ENCODE assay signal across 8 cellular contexts in the genomic region with DNA sequence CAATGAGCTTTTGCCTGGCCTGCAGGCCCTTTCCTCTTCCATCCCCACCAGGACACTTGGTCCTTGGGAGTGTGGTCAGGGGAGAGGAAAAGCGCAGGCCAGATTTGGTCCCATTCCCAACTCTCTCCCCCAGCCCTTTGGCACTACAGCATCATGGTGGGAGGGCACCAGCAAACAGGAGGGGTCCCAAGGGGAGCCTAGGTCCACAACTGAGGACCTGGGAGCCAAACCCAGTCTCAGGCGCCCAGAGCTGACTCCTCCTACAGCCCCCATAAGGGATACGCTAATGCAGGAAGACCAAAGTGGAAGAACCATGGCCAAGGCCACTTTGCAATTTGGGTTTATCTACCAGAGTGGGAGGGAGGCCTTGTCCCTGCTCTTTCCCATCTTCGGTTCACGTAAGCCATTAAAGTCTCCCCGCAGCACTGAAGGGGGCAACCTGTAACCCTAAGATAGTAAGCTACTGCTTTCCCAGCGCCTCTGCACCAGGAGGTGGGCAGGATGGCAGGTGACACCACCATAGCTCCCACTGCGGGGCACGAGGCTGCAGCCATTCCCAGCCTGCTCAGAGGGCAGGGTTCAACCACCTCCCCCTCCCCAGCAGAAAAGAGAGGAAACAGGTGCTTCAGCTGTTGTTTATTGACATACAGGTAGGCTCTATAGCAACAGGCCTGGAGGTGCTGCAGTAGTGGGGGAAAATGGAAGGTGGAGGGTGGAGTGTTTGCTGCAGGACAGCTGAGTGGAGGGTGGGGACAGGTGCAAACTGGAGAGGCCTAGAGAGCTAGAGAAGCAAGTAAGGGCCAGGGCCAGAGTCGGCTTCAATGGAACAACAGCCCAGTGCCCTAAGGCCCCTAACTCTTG. TPM values are rescaled to one million over a fixed set of nuclear protein-coding genes. Genes with fewer than 3 reads are reported as not detected.
DNase-seq lines count a peak whose midpoint lies in the region; ATAC-seq, FAIRE-seq and TF ChIP-seq lines count a peak whose summit lies in the region.
"Had no signal": no experiment of that assay in that cellular context is flagged by ENCODE, and none has a peak within 500 bp of the region (broad histone marks: within the 10 kb centered on the region; RNA-seq: fewer than 3 reads in every experiment).

No MANE protein-coding gene starts in this region.

- 86 to 89% methylated on average over 10 of the region's 10 CpGs for WGBS in pancreas, 2 donors

- ATAC-seq in HCT116 (no peak), GM21390 (IDR thresholded peaks at IDR 0.05; ENCODE audit: unreplicated experiment) (no peak), pancreas (no peak)

- H3K9me2 ChIP-seq in HCT116 (ENCODE audit: insufficient read depth) = no peaks in the 10 kb centered on the region

- CTCF ChIA-PET in HCT116 (lab: Charles Lee) = interaction anchor here (0.6 to 1.5 kb wide), 7 partner anchors 9 to 913 kb away, joined by 3 to 12 read pairs (median 3); no protein-coding TSS in a partner anchor

- peaks cover 21% of the 10 kb centered on the region; the same call in 1 of the 2 replicates for H4K20me1 ChIP-seq in HCT116 (ENCODE audit: insufficient read depth)

- RAD21 ChIA-PET in HCT116 (lab: Charles Lee; ENCODE audit: low non-redundant PET in 1 of 2, low total read pairs in 2 of 2, uncharacterized antibody in 2 of 2, unreplicated experiment in 2 of 2) = interaction anchor here (0.6 to 1.4 kb wide), 3 partner anchors 29 to 455 kb away, joined by 3 to 9 read pairs (median 6); no protein-coding TSS in a partner anchor

- no peaks in the 10 kb centered on the region for H3K9me3 ChIP-seq in HCT116 (ENCODE audit: control insufficient read depth in 1 of 2, insufficient read depth in 1 of 2, low read depth in 1 of 2, low read length in 2 of 2)
- no peaks in the 10 kb centered on the region for H3K9me3 ChIP-seq in NT2/D1 (ENCODE audit: insufficient read depth, low read length)
- no peaks in the 10 kb centered on the region for H3K9me3 ChIP-seq in pancreas

- intact Hi-C loops in HCT116 (cut with micrococcal nuclease) (loop anchor here (1.0 kb wide), 1 partner anchor 88 kb away; no protein-coding TSS in a partner anchor), pancreas (cut with DNase I) (loop anchor here in 1 of 3 donors (5.0 kb wide), 1 partner anchor 89 kb away; no protein-coding TSS in a partner anchor)

- H3K4me1 Mint-ChIP-seq in mesothelial cell of epicardium = peaks cover 3% of the 10 kb centered on the region

- no peak overlapping the region for H3K27ac Mint-ChIP-seq in mesothelial cell of epicardium

- H3K4me1 ChIP-seq in HCT116 (ENCODE audit: control insufficient read depth in 1 of 2, insufficient read depth in 2 of 2, low read length in 2 of 2) (peaks cover 5 to 32% of the 10 kb centered on the region in 2 experiments; a peak in 3 of 4 replicates), NT2/D1 (ENCODE audit: insufficient read depth, insufficient read length) (peaks cover 15% of the 10 kb centered on the region), pancreas (no peaks in the 10 kb centered on the region)

- peaks cover 15% of the 10 kb centered on the region; the same call in 1 of the 2 replicates for H3K79me2 ChIP-seq in HCT116 (ENCODE audit: insufficient read depth, low read length)

- H3K9ac ChIP-seq in HCT116 (ENCODE audit: low read length) = peak overlapping the region; percentile 43; the same call in 1 of the 2 replicates
- H3K9ac ChIP-seq in NT2/D1 (ENCODE audit: insufficient read length, low read depth) = peak overlapping the region; percentile 33

- peaks cover 31 to 43% of the 10 kb centered on the region in 2 experiments; a peak in 3 of 4 replicates for H3K36me3 ChIP-seq in HCT116 (ENCODE audit: control insufficient read depth in 1 of 2, insufficient read depth in 2 of 2, low read length in 2 of 2)
- peaks cover 55% of the 10 kb centered on the region for H3K36me3 ChIP-seq in NT2/D1 (ENCODE audit: insufficient read depth, insufficient read length, low read length)
- peaks cover 3 to 27% (median 21%) of the 10 kb centered on the region in 3 donors for H3K36me3 ChIP-seq in pancreas

- DNase-seq in DMS79 treated with DMSO at 0.1 percent for 48 hours (lab: John Stamatoyannopoulos, UW) = peak; percentile 30
- DNase-seq in HCT116 (ENCODE audit: low read depth, low spot score) = no peak
- DNase-seq in NT2/D1 (ENCODE audit: low read depth, low spot score) = no peak
- DNase-seq in mesothelial cell of epicardium (ENCODE audit: low spot score in 2 of 2, unreplicated experiment in 2 of 2) = no peak
- DNase-seq in pancreas = no peak
- DNase-seq in T1000 (lab: John Stamatoyannopoulos, UW) = no peak

- POLR2A ChIA-PET in HCT116 (lab: Charles Lee) = interaction anchor here (1.2 to 1.6 kb wide), 4 partner anchors 8 to 40 kb away, joined by 3 to 9 read pairs (median 5); a partner anchor contains a TSS

- no peak for TF ChIP-seq POLR2A in HCT116 (IDR thresholded peaks at IDR 0.05; ENCODE audit: borderline replicate concordance, extremely low read depth, insufficient read depth, insufficient read length)

- peaks cover 11% of the 10 kb centered on the region for H3K36me3 Mint-ChIP-seq in mesothelial cell of epicardium

- no TSS peak for BruUV-seq in HCT116 (replicated peaks; lab: Mats Ljungman, UMichigan)

- H3K4me3 Mint-ChIP-seq in mesothelial cell of epicardium = peak overlapping the region; percentile 76

- peak overlapping the region; percentile 37 for H3K27ac ChIP-seq in HCT116 (ENCODE audit: low read depth, low read length)
- no peak overlapping the region for H3K27ac ChIP-seq in pancreas

- H3K27me3 Mint-ChIP-seq in mesothelial cell of epicardium (ENCODE audit: low read depth) = peaks cover 34% of the 10 kb centered on the region

- H2AFZ ChIP-seq in HCT116 (ENCODE audit: low read depth, low read length, poor library complexity, severe bottlenecking) = no peak overlapping the region

- H3K27me3 ChIP-seq in HCT116 (ENCODE audit: insufficient read depth, low read length) = no peaks in the 10 kb centered on the region
- peaks cover 18% of the 10 kb centered on the region for H3K27me3 ChIP-seq in NT2/D1 (ENCODE audit: insufficient read depth, insufficient read length)
- peaks cover 0 to 3% (median 0%) of the 10 kb centered on the region in 4 donors for H3K27me3 ChIP-seq in pancreas

- FAIRE-seq in pancreas (lab: Jason Lieb, UNC) = no peak

- no peaks in the 10 kb centered on the region for H3K9me3 Mint-ChIP-seq in mesothelial cell of epicardium

- H3K4me2 ChIP-seq in HCT116 (ENCODE audit: low read length) = peak overlapping the region; percentile 68

- no peak for TF ChIP-seq RAD21 in HCT116 (IDR thresholded peaks at IDR 0.05; ENCODE audit: low read depth)

- TF ChIP-seq CTCF in HCT116 (IDR thresholded peaks at IDR 0.05 in 2 of 3, conservative IDR thresholded peaks at IDR 0.05 in 1 of 3; ENCODE audit: borderline replicate concordance in 1 of 3, insufficient read depth in 1 of 3, low read depth in 2 of 3, low read length in 2 of 3) = no peak
- no peak for TF ChIP-seq CTCF in mesothelial cell of epicardium (IDR thresholded peaks at IDR 0.05; ENCODE audit: unreplicated experiment)
- no peak for TF ChIP-seq CTCF in pancreas (IDR thresholded peaks at IDR 0.05)

- peak overlapping the region; percentile 36 to 78 for H3K4me3 ChIP-seq in HCT116 (replicated peaks in 1 of 2; ENCODE audit: low read depth in 1 of 2, low read length in 2 of 2)
- H3K4me3 ChIP-seq in NT2/D1 (ENCODE audit: insufficient read length, low read depth) = no peak overlapping the region
- no peak overlapping the region for H3K4me3 ChIP-seq in pancreas

TF ChIP-seq in HCT116, 20 proteins besides CTCF, POLR2A, EP300 and RAD21:
- no peak for TF ChIP-seq CBX3 (IDR thresholded peaks at IDR 0.05; ENCODE audit: low read depth)
- TF ChIP-seq ZNF274 (IDR thresholded peaks at IDR 0.05; ENCODE audit: low read depth, low read length) = no peak
- no peak for TF ChIP-seq ZFX (IDR thresholded peaks at IDR 0.05)
- TF ChIP-seq, protein P1, sequence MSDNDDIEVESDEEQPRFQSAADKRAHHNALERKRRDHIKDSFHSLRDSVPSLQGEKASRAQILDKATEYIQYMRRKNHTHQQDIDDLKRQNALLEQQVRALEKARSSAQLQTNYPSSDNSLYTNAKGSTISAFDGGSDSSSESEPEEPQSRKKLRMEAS (IDR thresholded peaks at IDR 0.05) = no peak
- TF ChIP-seq JUND (IDR thresholded peaks at IDR 0.05) = peak; percentile 9; the same call in 1 of the 2 replicates
- no peak for TF ChIP-seq FOSL1 (IDR thresholded peaks at IDR 0.05; ENCODE audit: low read depth)
- no peak for TF ChIP-seq EZH2 (IDR thresholded peaks at IDR 0.05)
- no peak for TF ChIP-seq EZH2phosphoT487 (IDR thresholded peaks at IDR 0.05; ENCODE audit: borderline replicate concordance)
- no peak; the same call in 1 of the 2 replicates for TF ChIP-seq POLR2AphosphoS5 (IDR thresholded peaks at IDR 0.05; ENCODE audit: low read depth, low read length)

RNA-seq across cellular contexts. Expression of a gene that starts 1.1 kb away (rescaled TPM):
- total RNA-seq in HCT116 (2021; ENCODE audit: unreplicated experiment) = 8.0 TPM
- 2.9 and 3.8 TPM in 2 replicates for polyA plus RNA-seq in HCT116 (2012)
- total RNA-seq in mesothelial cell of epicardium = 2.0 to 3.5 TPM (median 2.6 TPM) in 3 replicates
- under 1 TPM in 1 of 6 donors, not detected in 5; 0.19 TPM for total RNA-seq in pancreas
- polyA plus RNA-seq in pancreas = under 1 TPM in 1 of 2 donors, not detected in 1; 0.28 TPM
- total RNA-seq: Right ventricle myocardium inferior had no signal

RNA-seq across cellular contexts. Expression of a gene that starts 32.4 kb away (rescaled TPM):
- 1,664 TPM for total RNA-seq in HCT116 (2021; ENCODE audit: unreplicated experiment)
- 2,370 and 2,533 TPM in 2 replicates for polyA plus RNA-seq in HCT116 (2012)
- 424 to 453 TPM (median 452 TPM) in 3 replicates for total RNA-seq in mesothelial cell of epicardium
- total RNA-seq in pancreas = 100 to 1,000 TPM in 3 of 6 donors, 10 to 100 TPM in 3; 61.8 to 219 (median 110) TPM
- 100 to 1,000 TPM in 1 of 2 donors, 10 to 100 TPM in 1; 67.2 to 140 TPM for polyA plus RNA-seq in pancreas

Comparison
In these comparisons a context has a peak if more than half of its experiments do, and no peak if none do; other contexts are left out.
1. H3K4me3 ChIP-seq: peak in HCT116 (2 of 2); none in NT2/D1 (single experiment) and pancreas (0 of 4).